ENCODE assay signal across 8 cellular contexts in genomic region chr19:47243776-47244547, GRCh38. TPM values are rescaled to one million over a fixed set of nuclear protein-coding genes. Genes with fewer than 3 reads are reported as not detected.
DNase-seq lines count a peak whose midpoint lies in the region; ATAC-seq and TF ChIP-seq lines count a peak whose summit lies in the region.

No MANE protein-coding gene starts in this region.

- H3K27me3 Mint-ChIP-seq in activated T-helper 1 cell treated with anti-CD3 and anti-CD28 coated beads, Interleukin-12 subunit alpha, Interleukin-12 subunit beta, Interleukin-2, Interleukin-4 antibody, amounts not matched to agents 30 ng/mL and 10 ng/mL and 1 ng/mL, durations not matched to agents 14 hours and 24 hours and 36 hours (ENCODE audit: insufficient read depth) = peaks cover 7% of the 10 kb centered on the region
- H3K27me3 Mint-ChIP-seq in nephron (ENCODE audit: low read depth) = peaks cover 22% of the 10 kb centered on the region

- H3K4me1 Mint-ChIP-seq in activated T-helper 1 cell treated with anti-CD3 and anti-CD28 coated beads, Interleukin-12 subunit alpha, Interleukin-12 subunit beta, Interleukin-2, Interleukin-4 antibody, amounts not matched to agents 30 ng/mL and 10 ng/mL and 1 ng/mL, durations not matched to agents 14 hours and 24 hours and 36 hours (ENCODE audit: low read depth) = peaks cover 14% of the 10 kb centered on the region
- peaks cover 15% of the 10 kb centered on the region for H3K4me1 Mint-ChIP-seq in nephron

- peak overlapping the region; percentile 80 for H3K4me3 Mint-ChIP-seq in activated T-helper 1 cell treated with anti-CD3 and anti-CD28 coated beads, Interleukin-12 subunit alpha, Interleukin-12 subunit beta, Interleukin-2, Interleukin-4 antibody, amounts not matched to agents 30 ng/mL and 10 ng/mL and 1 ng/mL, durations not matched to agents 14 hours and 24 hours and 36 hours
- H3K4me3 Mint-ChIP-seq in nephron = peak overlapping the region; percentile 73 to 83 (median 75)

- DNase-seq in DMS 273 (lab: John Stamatoyannopoulos, UW; ENCODE audit: unreplicated experiment) (peak; percentile 98), RKO (ENCODE audit: low spot score) (peak; percentile 97), fibroblast of peridontal ligament (ENCODE audit: extremely low read depth) (peak; percentile 96)
- DNase-seq in Jurkat, Clone E6-1 (ENCODE audit: low read depth, low spot score) = peak; percentile 90
- peak; percentile 90 for DNase-seq in activated T-helper 1 cell treated with anti-CD3 and anti-CD28 coated beads, Interleukin-12 subunit alpha, Interleukin-12 subunit beta, Interleukin-2, Interleukin-4 antibody, amounts not matched to agents 30 ng/mL and 10 ng/mL and 1 ng/mL, durations not matched to agents 14 hours and 24 hours and 36 hours (ENCODE audit: low spot score)
- peak; percentile 86 for DNase-seq in stimulated activated naive CD4-positive, alpha-beta T cell treated with Interleukin-2 at 50 U/mL for 16 hours (lab: John Stamatoyannopoulos, UW)

- peak; percentile 99 for TF ChIP-seq CTCF in nephron (IDR thresholded peaks at IDR 0.05; ENCODE audit: unreplicated experiment in 3 of 3)

- intact Hi-C loops in activated T-helper 1 cell treated with anti-CD3 and anti-CD28 coated beads, Interleukin-12 subunit alpha, Interleukin-12 subunit beta, Interleukin-2, Interleukin-4 antibody, amounts not matched to agents 30 ng/mL and 10 ng/mL and 1 ng/mL, durations not matched to agents 14 hours and 24 hours and 36 hours (cut with micrococcal nuclease) = loop anchor here (1.0 to 5.0 kb wide), 9 partner anchors 12 to 207 kb away; partner anchors contain the start of genes BBC3, CCDC9 and INAFM1

- peaks cover 2% of the 10 kb centered on the region for H3K36me3 Mint-ChIP-seq in activated T-helper 1 cell treated with anti-CD3 and anti-CD28 coated beads, Interleukin-12 subunit alpha, Interleukin-12 subunit beta, Interleukin-2, Interleukin-4 antibody, amounts not matched to agents 30 ng/mL and 10 ng/mL and 1 ng/mL, durations not matched to agents 14 hours and 24 hours and 36 hours (ENCODE audit: low read depth)
- no peaks in the 10 kb centered on the region for H3K36me3 Mint-ChIP-seq in nephron (ENCODE audit: low read depth)

- peak overlapping the region; percentile 39 for H3K4me3 ChIP-seq in Jurkat, Clone E6-1 (ENCODE audit: low read length)

- ATAC-seq in GM21381 (IDR thresholded peaks at IDR 0.05; ENCODE audit: unreplicated experiment) = peak; percentile 68

- H3K9me3 Mint-ChIP-seq in activated T-helper 1 cell treated with anti-CD3 and anti-CD28 coated beads, Interleukin-12 subunit alpha, Interleukin-12 subunit beta, Interleukin-2, Interleukin-4 antibody, amounts not matched to agents 30 ng/mL and 10 ng/mL and 1 ng/mL, durations not matched to agents 14 hours and 24 hours and 36 hours = no peaks in the 10 kb centered on the region
- no peaks in the 10 kb centered on the region for H3K9me3 Mint-ChIP-seq in nephron

- H3K27ac Mint-ChIP-seq in activated T-helper 1 cell treated with anti-CD3 and anti-CD28 coated beads, Interleukin-12 subunit alpha, Interleukin-12 subunit beta, Interleukin-2, Interleukin-4 antibody, amounts not matched to agents 30 ng/mL and 10 ng/mL and 1 ng/mL, durations not matched to agents 14 hours and 24 hours and 36 hours = peak overlapping the region; percentile 93
- peak overlapping the region; percentile 19 to 81 (median 21) for H3K27ac Mint-ChIP-seq in nephron

RNA-seq across cellular contexts. Expression of gene CCDC9, which starts 12.4 kb away (rescaled TPM):
- polyA plus RNA-seq in Jurkat, Clone E6-1 (2012; ENCODE audit: insufficient read depth, insufficient read length) = 15.6 TPM
- 36.6 and 39.2 TPM in 2 replicates for total RNA-seq in activated T-helper 1 cell treated with anti-CD3 and anti-CD28 coated beads, Interleukin-12 subunit alpha, Interleukin-12 subunit beta, Interleukin-2, Interleukin-4 antibody, amounts not matched to agents 30 ng/mL and 10 ng/mL and 1 ng/mL, durations not matched to agents 14 hours and 24 hours and 36 hours

RNA-seq across cellular contexts. Expression of gene BBC3, which starts 13.0 kb away (rescaled TPM):
- 3.5 TPM for polyA plus RNA-seq in Jurkat, Clone E6-1 (2012; ENCODE audit: insufficient read depth, insufficient read length)
- total RNA-seq in activated T-helper 1 cell treated with anti-CD3 and anti-CD28 coated beads, Interleukin-12 subunit alpha, Interleukin-12 subunit beta, Interleukin-2, Interleukin-4 antibody, amounts not matched to agents 30 ng/mL and 10 ng/mL and 1 ng/mL, durations not matched to agents 14 hours and 24 hours and 36 hours = 13.8 and 15.4 TPM in 2 replicates

RNA-seq across cellular contexts. Expression of gene INAFM1, which starts 30.7 kb away (rescaled TPM):
- polyA plus RNA-seq in Jurkat, Clone E6-1 (2012; ENCODE audit: insufficient read depth, insufficient read length) = 7.2 TPM
- 9.3 and 10.2 TPM in 2 replicates for total RNA-seq in activated T-helper 1 cell treated with anti-CD3 and anti-CD28 coated beads, Interleukin-12 subunit alpha, Interleukin-12 subunit beta, Interleukin-2, Interleukin-4 antibody, amounts not matched to agents 30 ng/mL and 10 ng/mL and 1 ng/mL, durations not matched to agents 14 hours and 24 hours and 36 hours

Comparison
In these comparisons a context has a peak if more than half of its experiments do, and no peak if none do; other contexts are left out.
1. Peak in every context shown above with its lines: DNase-seq, ATAC-seq and H3K4me3 ChIP-seq.